In the genomic region with DNA sequence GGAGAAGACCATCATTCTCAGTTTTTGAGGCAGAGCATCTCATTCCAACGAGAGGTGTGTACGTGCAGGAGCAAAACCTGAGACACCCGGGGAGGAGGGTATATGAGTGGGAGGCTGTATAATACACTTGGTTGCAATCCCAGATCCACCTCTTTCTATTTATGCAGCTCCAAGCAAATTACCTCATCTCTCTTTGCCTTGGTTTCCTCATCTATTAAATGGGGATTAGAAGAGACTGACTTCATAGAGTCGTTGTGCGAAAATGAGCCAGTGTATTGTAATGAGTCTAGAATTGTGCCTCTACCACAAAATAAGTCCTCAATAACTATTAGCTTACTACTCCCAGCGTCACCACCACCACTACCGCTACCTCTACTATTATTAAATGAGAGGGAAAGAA, we compare ENCODE assay signal across 15 cellular contexts.
"Had no signal": no experiment of that assay in that cellular context is flagged by ENCODE, and none has a peak within 500 bp of the region (broad histone marks: within the 10 kb centered on the region; RNA-seq: fewer than 3 reads in every experiment).

No MANE protein-coding gene starts in this region.

- H3K27me3 ChIP-seq: cardiac muscle cell, colonic mucosa, upper lobe of right lung had no signal

- H3K4me3 ChIP-seq: cardiac muscle cell, colonic mucosa, upper lobe of right lung had no signal

- H3K27ac ChIP-seq: cardiac muscle cell, colonic mucosa, upper lobe of right lung had no signal

- DNase-seq: activated CD4-positive, alpha-beta memory T cell treated with anti-CD3 and anti-CD28 coated beads, Interleukin-2, amount 10 ng/mL, durations not matched to agents 7 days and 5 days; activated CD4-positive, alpha-beta T cell treated with anti-CD3 and anti-CD28 coated beads for 1 hour; activated gamma-delta T cell treated with Interleukin-2 at 50 U/mL for 16 hours; activated naive CD8-positive, alpha-beta T cell treated with anti-CD3 and anti-CD28 coated beads for 36 hours; activated T-cell treated with anti-CD3 and anti-CD28 coated beads, Interleukin-2, amount 50 U/mL, for 72 hours; colonic mucosa; effector CD8-positive, alpha-beta T cell; erythroblast; head of caudate nucleus; natural killer cell; right cardiac atrium; T-helper 9 cell; upper lobe of right lung had no signal

- H3K9me3 ChIP-seq: colonic mucosa, upper lobe of right lung had no signal

- ATAC-seq: activated T-cell treated with anti-CD3 and anti-CD28 coated beads, Interleukin-2, amount 50 U/mL, for 72 hours; natural killer cell; right cardiac atrium; stimulated activated memory B cell treated with anti-CD40 and anti-IgM and Interleukin-4, amounts not matched to agents 10 μg/mL and 1 μg/mL and 100 μg/mL, for 72 hours had no signal

- H3K4me1 ChIP-seq: colonic mucosa had no signal

- H3K36me3 ChIP-seq: cardiac muscle cell, colonic mucosa had no signal
